ENCODE assay signal across 8 cellular contexts in the genomic region with DNA sequence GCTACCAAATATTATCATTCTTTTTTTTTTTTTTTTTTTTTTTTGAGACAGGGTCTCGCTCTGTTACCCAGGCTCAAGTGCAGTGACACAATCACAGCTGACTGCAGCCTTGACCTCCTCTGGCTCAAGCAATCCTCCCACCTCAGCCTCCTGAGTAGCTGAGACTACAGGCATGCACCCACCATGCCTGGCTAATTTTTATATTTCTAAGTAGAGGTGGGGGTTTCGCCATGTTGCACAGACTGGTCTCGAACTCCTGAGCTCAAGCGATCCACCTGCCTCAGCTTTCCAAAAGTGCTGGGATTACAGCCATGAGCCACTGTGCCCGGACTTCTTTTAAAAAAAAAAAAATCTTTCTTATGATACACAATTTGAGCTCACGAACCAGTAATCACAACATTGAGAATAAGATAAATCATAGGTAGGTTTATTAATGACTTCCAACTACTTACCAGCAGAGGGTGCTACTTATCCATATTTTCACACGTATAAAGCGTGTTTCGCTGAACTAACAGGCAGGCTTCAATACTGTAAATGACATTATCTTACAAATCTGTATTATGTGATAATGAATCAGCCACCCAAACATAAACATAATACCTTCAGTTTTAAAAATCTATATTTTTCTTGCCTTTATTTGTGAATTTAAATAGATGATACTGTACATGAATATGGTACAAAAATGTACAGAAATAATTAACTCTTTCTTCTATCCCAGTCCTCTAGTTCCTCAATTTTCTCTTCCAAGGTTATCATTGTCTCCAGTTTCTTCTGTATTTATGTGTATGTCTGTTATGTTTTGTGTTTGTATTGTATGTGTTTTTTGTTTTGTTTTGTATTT. TPM values are rescaled to one million over a fixed set of nuclear protein-coding genes. Genes with fewer than 3 reads are reported as not detected.
DNase-seq lines count a peak whose midpoint lies in the region; ATAC-seq and TF ChIP-seq lines count a peak whose summit lies in the region.

No MANE protein-coding gene starts in this region.

- H3K9me3 Mint-ChIP-seq in CD4-positive, CD25-positive, alpha-beta regulatory T cell: peaks cover 0 to 7% (median 0%) of the 10 kb centered on the region in 7 donors
- no peaks in the 10 kb centered on the region for H3K9me3 Mint-ChIP-seq in central memory CD8-positive, alpha-beta T cell

- H3K4me3 Mint-ChIP-seq in CD4-positive, CD25-positive, alpha-beta regulatory T cell: no peak overlapping the region
- no peak overlapping the region for H3K4me3 Mint-ChIP-seq in central memory CD8-positive, alpha-beta T cell

- DNase-seq in CD4-positive, CD25-positive, alpha-beta regulatory T cell: peak in 2 of 3 donors; percentile 68 to 73
- DNase-seq in HuH-7.5 (ENCODE audit: low spot score) (peak; percentile 34), NOMO-1 treated with dmso at 0.1 percent for 144 hours (lab: John Stamatoyannopoulos, UW; ENCODE audit: unreplicated experiment) (peak; percentile 38), left colon (no peak), tibial artery (no peak)
- no peak for DNase-seq in central memory CD8-positive, alpha-beta T cell (ENCODE audit: low spot score in 2 of 2)

- H3K4me1 ChIP-seq in CD4-positive, CD25-positive, alpha-beta regulatory T cell (ENCODE audit: control insufficient read depth, insufficient read depth, low read length, poor library complexity, severe bottlenecking): no peaks in the 10 kb centered on the region
- peaks cover 0 to under 1% (median 0%) of the 10 kb centered on the region in 4 donors for H3K4me1 ChIP-seq in tibial artery

- H3K4me1 Mint-ChIP-seq in CD4-positive, CD25-positive, alpha-beta regulatory T cell: peaks cover 0 to 5% (median 0%) of the 10 kb centered on the region in 4 donors
- no peaks in the 10 kb centered on the region for H3K4me1 Mint-ChIP-seq in central memory CD8-positive, alpha-beta T cell

- no peak overlapping the region for H3K4me3 ChIP-seq in CD4-positive, CD25-positive, alpha-beta regulatory T cell (ENCODE audit: low read depth, low read length)
- no peak overlapping the region for H3K4me3 ChIP-seq in tibial artery

- H3K36me3 Mint-ChIP-seq in CD4-positive, CD25-positive, alpha-beta regulatory T cell: no peaks in the 10 kb centered on the region
- no peaks in the 10 kb centered on the region for H3K36me3 Mint-ChIP-seq in central memory CD8-positive, alpha-beta T cell (ENCODE audit: insufficient read depth)

- peaks cover 10% of the 10 kb centered on the region for H3K27me3 Mint-ChIP-seq in CD4-positive, CD25-positive, alpha-beta regulatory T cell
- H3K27me3 Mint-ChIP-seq in central memory CD8-positive, alpha-beta T cell: no peaks in the 10 kb centered on the region

- H3K27ac ChIP-seq in CD4-positive, CD25-positive, alpha-beta regulatory T cell (ENCODE audit: insufficient read depth, low read length, poor library complexity, severe bottlenecking): no peak overlapping the region
- no peak overlapping the region for H3K27ac ChIP-seq in tibial artery

- ATAC-seq in CD4-positive, CD25-positive, alpha-beta regulatory T cell (ENCODE audit: low read depth in 2 of 2): peak; percentile 86 to 88
- peak; percentile 50 for ATAC-seq in GM18907 (IDR thresholded peaks at IDR 0.05; ENCODE audit: unreplicated experiment)
- peak; percentile 92 for ATAC-seq in central memory CD8-positive, alpha-beta T cell (replicated peaks; ENCODE audit: extremely low read depth, poor library complexity, severe bottlenecking)
- peak; percentile 72 for ATAC-seq in left colon
- no peak for ATAC-seq in HG02610 (IDR thresholded peaks at IDR 0.05; ENCODE audit: unreplicated experiment)

- H3K36me3 ChIP-seq in CD4-positive, CD25-positive, alpha-beta regulatory T cell (ENCODE audit: control insufficient read depth, insufficient read depth, low read length): no peaks in the 10 kb centered on the region
- no peaks in the 10 kb centered on the region for H3K36me3 ChIP-seq in tibial artery

- no peaks in the 10 kb centered on the region for H3K9me3 ChIP-seq in CD4-positive, CD25-positive, alpha-beta regulatory T cell (ENCODE audit: control insufficient read depth in 2 of 2, low read length in 2 of 2)
- no peaks in the 10 kb centered on the region for H3K9me3 ChIP-seq in tibial artery

- TF ChIP-seq CTCF in tibial artery (IDR thresholded peaks at IDR 0.05): peak; percentile 53 to 82

- H3K27ac Mint-ChIP-seq in CD4-positive, CD25-positive, alpha-beta regulatory T cell: no peak overlapping the region
- no peak overlapping the region for H3K27ac Mint-ChIP-seq in central memory CD8-positive, alpha-beta T cell (ENCODE audit: low read depth)

- H3K27me3 ChIP-seq in CD4-positive, CD25-positive, alpha-beta regulatory T cell (ENCODE audit: control insufficient read depth, insufficient read depth, low read length): no peaks in the 10 kb centered on the region
- no peaks in the 10 kb centered on the region for H3K27me3 ChIP-seq in tibial artery

- intact Hi-C loops in left colon (cut with DNase I, micrococcal nuclease): loop anchor here in 1 of 2 donors (2.0 kb wide), 1 partner anchor 139 kb away; no protein-coding TSS in a partner anchor
- intact Hi-C loops in tibial artery (cut with DNase I; ENCODE audit: low total_unique reads): loop anchor here (5.0 kb wide), 1 partner anchor 141 kb away; no protein-coding TSS in a partner anchor

RNA-seq across cellular contexts. Expression of a gene that starts 42.5 kb away (rescaled TPM):
- total RNA-seq in CD4-positive, CD25-positive, alpha-beta regulatory T cell: 3.0 TPM
- 1 to 10 TPM in 1 of 4 donors, under 1 TPM in 3; 0.07 to 1.5 (median 0.42) TPM for polyA plus RNA-seq in CD4-positive, CD25-positive, alpha-beta regulatory T cell
- total RNA-seq in left colon: 1 to 10 TPM; 6.0 to 9.4 TPM

Comparison
In these comparisons a context has a peak if more than half of its experiments do, and no peak if none do; other contexts are left out.
1. DNase-seq: peak in CD4-positive, CD25-positive, alpha-beta regulatory T cell (2 of 3), HuH-7.5 (single experiment) and NOMO-1 treated with dmso at 0.1 percent for 144 hours (single experiment); none in central memory CD8-positive, alpha-beta T cell (0 of 2), left colon (0 of 2) and tibial artery (0 of 2).